2 cellular contexts compared by ENCODE assay signal in the genomic region with DNA sequence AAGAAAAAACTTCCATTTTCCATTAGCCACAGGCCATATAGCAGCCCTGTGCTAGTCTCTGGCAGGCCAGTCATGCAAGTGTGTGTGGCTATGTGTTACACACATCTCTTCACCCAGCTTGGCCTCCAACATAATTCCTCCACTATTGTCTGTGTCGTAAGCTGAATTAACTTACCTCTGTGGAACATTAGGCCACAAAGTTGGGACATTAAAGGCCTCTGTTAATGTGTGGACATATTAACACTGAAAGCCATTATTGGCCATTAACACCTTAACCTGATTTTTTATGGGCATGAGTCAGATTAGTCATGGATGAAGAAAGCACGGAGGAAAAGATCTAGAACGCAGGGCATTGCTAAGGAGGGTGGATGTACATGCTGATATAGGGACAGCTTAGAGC.
TF ChIP-seq lines count a peak whose summit lies in the region.

No MANE protein-coding gene starts in this region.

TF ChIP-seq in liver, 16 proteins besides CTCF, POLR2A, EP300 and RAD21:
- TF ChIP-seq FOXA2 (IDR thresholded peaks at IDR 0.05), result no peak
- TF ChIP-seq ATF3 (IDR thresholded peaks at IDR 0.05), result no peak
- TF ChIP-seq TAF1 (conservative IDR thresholded peaks at IDR 0.05), result no peak
- TF ChIP-seq EGR1 (IDR thresholded peaks at IDR 0.05; ENCODE audit: low read depth in 2 of 2), result no peak
- TF ChIP-seq ZBTB33 (IDR thresholded peaks at IDR 0.05), result no peak
- no peak for TF ChIP-seq RXRA (IDR thresholded peaks at IDR 0.05)
- TF ChIP-seq, protein P1, sequence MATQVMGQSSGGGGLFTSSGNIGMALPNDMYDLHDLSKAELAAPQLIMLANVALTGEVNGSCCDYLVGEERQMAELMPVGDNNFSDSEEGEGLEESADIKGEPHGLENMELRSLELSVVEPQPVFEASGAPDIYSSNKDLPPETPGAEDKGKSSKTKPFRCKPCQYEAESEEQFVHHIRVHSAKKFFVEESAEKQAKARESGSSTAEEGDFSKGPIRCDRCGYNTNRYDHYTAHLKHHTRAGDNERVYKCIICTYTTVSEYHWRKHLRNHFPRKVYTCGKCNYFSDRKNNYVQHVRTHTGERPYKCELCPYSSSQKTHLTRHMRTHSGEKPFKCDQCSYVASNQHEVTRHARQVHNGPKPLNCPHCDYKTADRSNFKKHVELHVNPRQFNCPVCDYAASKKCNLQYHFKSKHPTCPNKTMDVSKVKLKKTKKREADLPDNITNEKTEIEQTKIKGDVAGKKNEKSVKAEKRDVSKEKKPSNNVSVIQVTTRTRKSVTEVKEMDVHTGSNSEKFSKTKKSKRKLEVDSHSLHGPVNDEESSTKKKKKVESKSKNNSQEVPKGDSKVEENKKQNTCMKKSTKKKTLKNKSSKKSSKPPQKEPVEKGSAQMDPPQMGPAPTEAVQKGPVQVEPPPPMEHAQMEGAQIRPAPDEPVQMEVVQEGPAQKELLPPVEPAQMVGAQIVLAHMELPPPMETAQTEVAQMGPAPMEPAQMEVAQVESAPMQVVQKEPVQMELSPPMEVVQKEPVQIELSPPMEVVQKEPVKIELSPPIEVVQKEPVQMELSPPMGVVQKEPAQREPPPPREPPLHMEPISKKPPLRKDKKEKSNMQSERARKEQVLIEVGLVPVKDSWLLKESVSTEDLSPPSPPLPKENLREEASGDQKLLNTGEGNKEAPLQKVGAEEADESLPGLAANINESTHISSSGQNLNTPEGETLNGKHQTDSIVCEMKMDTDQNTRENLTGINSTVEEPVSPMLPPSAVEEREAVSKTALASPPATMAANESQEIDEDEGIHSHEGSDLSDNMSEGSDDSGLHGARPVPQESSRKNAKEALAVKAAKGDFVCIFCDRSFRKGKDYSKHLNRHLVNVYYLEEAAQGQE (IDR thresholded peaks at IDR 0.05), result no peak
- TF ChIP-seq YY1 (IDR thresholded peaks at IDR 0.05), result no peak
- TF ChIP-seq HNF4A (conservative IDR thresholded peaks at IDR 0.05), result no peak
- TF ChIP-seq NR2F2 (IDR thresholded peaks at IDR 0.05), result no peak
- no peak for TF ChIP-seq SP1 (IDR thresholded peaks at IDR 0.05)
- no peak for TF ChIP-seq HNF4G (IDR thresholded peaks at IDR 0.05)
- no peak for TF ChIP-seq FOXA1 (IDR thresholded peaks at IDR 0.05)
- no peak for TF ChIP-seq JUND (IDR thresholded peaks at IDR 0.05)
TF ChIP-seq in liver: peak in this region for 0.

TF ChIP-seq in HepG2, 621 proteins besides CTCF, POLR2A, EP300 and RAD21:
- TF ChIP-seq, protein P2, sequence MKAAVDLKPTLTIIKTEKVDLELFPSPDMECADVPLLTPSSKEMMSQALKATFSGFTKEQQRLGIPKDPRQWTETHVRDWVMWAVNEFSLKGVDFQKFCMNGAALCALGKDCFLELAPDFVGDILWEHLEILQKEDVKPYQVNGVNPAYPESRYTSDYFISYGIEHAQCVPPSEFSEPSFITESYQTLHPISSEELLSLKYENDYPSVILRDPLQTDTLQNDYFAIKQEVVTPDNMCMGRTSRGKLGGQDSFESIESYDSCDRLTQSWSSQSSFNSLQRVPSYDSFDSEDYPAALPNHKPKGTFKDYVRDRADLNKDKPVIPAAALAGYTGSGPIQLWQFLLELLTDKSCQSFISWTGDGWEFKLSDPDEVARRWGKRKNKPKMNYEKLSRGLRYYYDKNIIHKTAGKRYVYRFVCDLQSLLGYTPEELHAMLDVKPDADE (CRISPR knock-in tag; IDR thresholded peaks at IDR 0.05), result no peak
- TF ChIP-seq GTF2F1 (IDR thresholded peaks at IDR 0.05; ENCODE audit: low read length) (no peak), JUNB (CRISPR knock-in tag; IDR thresholded peaks at IDR 0.05; ENCODE audit: borderline replicate concordance) (no peak), ZNF253 (CRISPR knock-in tag; IDR thresholded peaks at IDR 0.05; ENCODE audit: borderline replicate concordance) (no peak), ZNF484 (CRISPR knock-in tag; IDR thresholded peaks at IDR 0.05; ENCODE audit: borderline replicate concordance, low read depth) (no peak), KDM6A (CRISPR knock-in tag; IDR thresholded peaks at IDR 0.05; ENCODE audit: low read depth) (no peak), ZNF567 (CRISPR knock-in tag; IDR thresholded peaks at IDR 0.05; ENCODE audit: borderline replicate concordance) (no peak), HHEX (CRISPR knock-in tag; IDR thresholded peaks at IDR 0.05) (no peak)
- TF ChIP-seq, protein P3, sequence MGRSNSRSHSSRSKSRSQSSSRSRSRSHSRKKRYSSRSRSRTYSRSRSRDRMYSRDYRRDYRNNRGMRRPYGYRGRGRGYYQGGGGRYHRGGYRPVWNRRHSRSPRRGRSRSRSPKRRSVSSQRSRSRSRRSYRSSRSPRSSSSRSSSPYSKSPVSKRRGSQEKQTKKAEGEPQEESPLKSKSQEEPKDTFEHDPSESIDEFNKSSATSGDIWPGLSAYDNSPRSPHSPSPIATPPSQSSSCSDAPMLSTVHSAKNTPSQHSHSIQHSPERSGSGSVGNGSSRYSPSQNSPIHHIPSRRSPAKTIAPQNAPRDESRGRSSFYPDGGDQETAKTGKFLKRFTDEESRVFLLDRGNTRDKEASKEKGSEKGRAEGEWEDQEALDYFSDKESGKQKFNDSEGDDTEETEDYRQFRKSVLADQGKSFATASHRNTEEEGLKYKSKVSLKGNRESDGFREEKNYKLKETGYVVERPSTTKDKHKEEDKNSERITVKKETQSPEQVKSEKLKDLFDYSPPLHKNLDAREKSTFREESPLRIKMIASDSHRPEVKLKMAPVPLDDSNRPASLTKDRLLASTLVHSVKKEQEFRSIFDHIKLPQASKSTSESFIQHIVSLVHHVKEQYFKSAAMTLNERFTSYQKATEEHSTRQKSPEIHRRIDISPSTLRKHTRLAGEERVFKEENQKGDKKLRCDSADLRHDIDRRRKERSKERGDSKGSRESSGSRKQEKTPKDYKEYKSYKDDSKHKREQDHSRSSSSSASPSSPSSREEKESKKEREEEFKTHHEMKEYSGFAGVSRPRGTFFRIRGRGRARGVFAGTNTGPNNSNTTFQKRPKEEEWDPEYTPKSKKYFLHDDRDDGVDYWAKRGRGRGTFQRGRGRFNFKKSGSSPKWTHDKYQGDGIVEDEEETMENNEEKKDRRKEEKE (IDR thresholded peaks at IDR 0.05), result no peak
